In the genomic region with DNA sequence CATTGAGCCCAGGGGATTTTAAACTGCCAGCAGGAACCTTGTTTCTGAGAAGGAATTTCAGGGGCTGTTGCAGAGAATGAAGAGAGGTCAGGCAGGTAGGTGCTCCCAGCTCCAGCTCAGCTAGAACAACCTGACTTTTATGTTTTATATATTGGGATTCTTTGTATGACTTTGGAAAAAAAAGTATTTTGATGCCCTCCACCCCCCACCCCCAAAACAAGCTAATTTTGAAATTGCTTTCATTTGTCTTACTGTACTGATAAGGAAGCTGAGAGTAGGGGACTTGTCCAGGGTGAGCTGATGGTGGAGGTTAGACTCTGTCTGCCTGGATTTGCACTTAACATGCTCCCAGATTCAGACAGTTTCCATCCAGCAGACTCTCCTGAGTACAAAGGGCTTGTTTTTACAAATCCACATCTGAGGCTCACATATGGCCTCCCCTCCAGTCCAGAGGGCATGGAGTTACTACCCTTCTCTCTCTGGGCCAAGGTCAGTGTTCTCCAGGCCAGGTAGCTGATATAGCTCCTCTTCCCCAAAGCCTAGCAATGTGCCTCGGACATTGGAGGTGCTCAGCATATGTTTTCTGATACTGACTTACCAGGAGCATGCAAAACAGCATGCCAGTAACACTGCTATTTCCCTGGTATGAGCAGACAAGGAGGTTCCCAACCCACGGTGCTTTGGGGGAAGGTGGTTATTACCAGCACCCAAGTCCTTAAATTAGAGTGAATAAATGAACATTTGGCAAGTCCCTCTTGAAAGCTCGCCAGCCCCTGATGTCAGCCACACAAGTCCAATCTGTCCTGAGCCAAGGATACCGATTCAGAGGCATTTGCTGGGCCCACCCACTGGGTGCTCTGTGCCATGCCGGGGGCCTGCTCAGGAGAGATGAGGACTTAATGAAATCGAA, we compare ENCODE assay signal across 16 cellular contexts. TPM values are rescaled to one million over a fixed set of nuclear protein-coding genes. Genes with fewer than 3 reads are reported as not detected.
A peak's percentile ranks its signal among the peaks of the same experiment; 100 is the strongest.
DNase-seq lines count a peak whose midpoint lies in the region; ATAC-seq and TF ChIP-seq lines count a peak whose summit lies in the region.
"Had no signal": no experiment of that assay in that cellular context is flagged by ENCODE, and none has a peak within 500 bp of the region (broad histone marks: within the 10 kb centered on the region; RNA-seq: fewer than 3 reads in every experiment).

No MANE protein-coding gene starts in this region.

- H3K27me3 ChIP-seq in adrenal gland (no peaks in the 10 kb centered on the region), liver (ENCODE audit: control insufficient read depth in 4 of 4, insufficient read depth in 4 of 4, low read length in 3 of 4) (no peaks in the 10 kb centered on the region), tibial artery (no peaks in the 10 kb centered on the region)
- H3K27me3 ChIP-seq: heart left ventricle had no signal

- H3K4me1 Mint-ChIP-seq in activated naive CD8-positive, alpha-beta T cell (ENCODE audit: low read depth): peaks cover 10% of the 10 kb centered on the region
- H3K4me1 Mint-ChIP-seq in activated naive CD8-positive, alpha-beta T cell treated with anti-CD3 and anti-CD28 coated beads, Interleukin-2, amount 50 U/mL, for 24 hours: peaks cover 16% of the 10 kb centered on the region
- H3K4me1 Mint-ChIP-seq: endodermal cell had no signal

- H3K27ac ChIP-seq in adrenal gland: peak overlapping the region in 3 of 5 donors; percentile 80 to 90 (median 86)
- peak overlapping the region; percentile 95 to 96 for H3K27ac ChIP-seq in liver (ENCODE audit: low read depth in 1 of 2, low read length in 2 of 2)
- H3K27ac ChIP-seq in tibial artery: peak overlapping the region; percentile 71 to 79
- H3K27ac ChIP-seq: left lung had no signal

- H3K9me3 ChIP-seq in adrenal gland (replicated peaks in 1 of 3) (no peaks in the 10 kb centered on the region), liver (ENCODE audit: control insufficient read depth in 4 of 4, low read length in 3 of 4) (no peaks in the 10 kb centered on the region), tibial artery (no peaks in the 10 kb centered on the region)
- H3K9me3 ChIP-seq: HAP-1, heart left ventricle, left lung had no signal

- H3K4me3 ChIP-seq in adrenal gland (no peak overlapping the region), liver (ENCODE audit: low read depth in 1 of 3, low read length in 3 of 3) (no peak overlapping the region), tibial artery (no peak overlapping the region)
- H3K4me3 ChIP-seq: HAP-1, heart left ventricle, left lung had no signal

- no peak overlapping the region for H3K27ac Mint-ChIP-seq in activated naive CD8-positive, alpha-beta T cell
- H3K27ac Mint-ChIP-seq in activated naive CD8-positive, alpha-beta T cell treated with anti-CD3 and anti-CD28 coated beads, Interleukin-2, amount 50 U/mL, for 24 hours: no peak overlapping the region
- H3K27ac Mint-ChIP-seq: endodermal cell, T-helper 17 cell had no signal

- H3K4me3 Mint-ChIP-seq in activated naive CD8-positive, alpha-beta T cell: peak overlapping the region; percentile 23
- H3K4me3 Mint-ChIP-seq in activated naive CD8-positive, alpha-beta T cell treated with anti-CD3 and anti-CD28 coated beads, Interleukin-2, amount 50 U/mL, for 24 hours: no peak overlapping the region
- H3K4me3 Mint-ChIP-seq: endodermal cell, T-helper 17 cell had no signal

- TF ChIP-seq CTCF in adrenal gland (IDR thresholded peaks at IDR 0.05): no peak
- TF ChIP-seq CTCF in liver (IDR thresholded peaks at IDR 0.05; ENCODE audit: low read depth, low read length, missing input control): no peak
- no peak for TF ChIP-seq CTCF in tibial artery (IDR thresholded peaks at IDR 0.05)

- no peak for TF ChIP-seq POLR2A in adrenal gland (IDR thresholded peaks at IDR 0.05)

- intact Hi-C loops in adrenal gland (cut with DNase I) (no loop called here), tibial artery (cut with DNase I; ENCODE audit: low total_unique reads) (loop anchor here (5.0 kb wide), 1 partner anchor 33 kb away; a partner anchor contains a TSS)

- peak; percentile 29 to 47 for TF ChIP-seq RAD21 in liver (IDR thresholded peaks at IDR 0.05)

- peaks cover 15 to 21% of the 10 kb centered on the region in 2 donors for H3K4me1 ChIP-seq in adrenal gland (replicated peaks in 1 of 2)
- peaks cover 3 to 36% (median 30%) of the 10 kb centered on the region in 4 donors for H3K4me1 ChIP-seq in liver (ENCODE audit: control insufficient read depth in 4 of 4, insufficient read depth in 4 of 4, low read length in 3 of 4)
- H3K4me1 ChIP-seq in tibial artery: peaks cover 0 to 27% (median 17%) of the 10 kb centered on the region in 4 donors
- H3K4me1 ChIP-seq: HAP-1 had no signal

- no peaks in the 10 kb centered on the region for H3K27me3 Mint-ChIP-seq in activated naive CD8-positive, alpha-beta T cell
- peaks cover 2% of the 10 kb centered on the region for H3K27me3 Mint-ChIP-seq in activated naive CD8-positive, alpha-beta T cell treated with anti-CD3 and anti-CD28 coated beads, Interleukin-2, amount 50 U/mL, for 24 hours
- H3K27me3 Mint-ChIP-seq: T-helper 17 cell had no signal

- whole genome bisulfite sequencing in adrenal gland, 4 donors: 73 to 77% (median 76%) methylated on average over 5 to 6 of the region's 6 CpGs
- WGBS in liver: 36% methylated on average over 6 of the region's 6 CpGs

- H3K36me3 ChIP-seq in adrenal gland (replicated peaks in 1 of 2) (no peaks in the 10 kb centered on the region), liver (ENCODE audit: control insufficient read depth in 4 of 4, insufficient read depth in 3 of 4, low read depth in 1 of 4, low read length in 3 of 4) (no peaks in the 10 kb centered on the region), tibial artery (no peaks in the 10 kb centered on the region)
- H3K36me3 ChIP-seq: HAP-1, heart left ventricle, left lung had no signal

- H3K36me3 Mint-ChIP-seq in activated naive CD8-positive, alpha-beta T cell: no peaks in the 10 kb centered on the region
- no peaks in the 10 kb centered on the region for H3K36me3 Mint-ChIP-seq in activated naive CD8-positive, alpha-beta T cell treated with anti-CD3 and anti-CD28 coated beads, Interleukin-2, amount 50 U/mL, for 24 hours (ENCODE audit: low read depth)

- no peak for DNase-seq in activated naive CD8-positive, alpha-beta T cell treated with anti-CD3 and anti-CD28 coated beads, Interleukin-2, amount 50 U/mL, for 24 hours
- DNase-seq in adrenal gland (peak in 1 of 7 donors; percentile 36), tibial artery (no peak)
- DNase-seq: activated CD4-positive, alpha-beta T cell treated with anti-CD3 and anti-CD28 coated beads, Interleukin-2, amount 50 U/mL, for 1 hour; activated T-cell treated with anti-CD3 and anti-CD28 coated beads, Interleukin-2, amount 50 U/mL, for 48 hours; endodermal cell; left lung; NCI-H2227 treated with DMSO at 0.1 percent for 48 hours; T-helper 17 cell had no signal

- H3K9me3 Mint-ChIP-seq in activated naive CD8-positive, alpha-beta T cell (ENCODE audit: low read depth): no peaks in the 10 kb centered on the region
- no peaks in the 10 kb centered on the region for H3K9me3 Mint-ChIP-seq in activated naive CD8-positive, alpha-beta T cell treated with anti-CD3 and anti-CD28 coated beads, Interleukin-2, amount 50 U/mL, for 24 hours
- H3K9me3 Mint-ChIP-seq: endodermal cell had no signal

- no peak overlapping the region for H3K9ac ChIP-seq in liver (ENCODE audit: low read depth in 1 of 2, low read length in 2 of 2)

- no peak for ATAC-seq in activated naive CD8-positive, alpha-beta T cell treated with anti-CD3 and anti-CD28 coated beads, Interleukin-2, amount 50 U/mL, for 24 hours
- ATAC-seq in HG02938 (IDR thresholded peaks at IDR 0.05; ENCODE audit: unreplicated experiment): no peak
- no peak for ATAC-seq in GM19324 (IDR thresholded peaks at IDR 0.05; ENCODE audit: low FRiP score, unreplicated experiment)
- no peak for ATAC-seq in GM18519 (IDR thresholded peaks at IDR 0.05; ENCODE audit: low FRiP score, unreplicated experiment)
- ATAC-seq: T-helper 17 cell had no signal

TF ChIP-seq in liver, 16 proteins besides CTCF, POLR2A, EP300 and RAD21 (continues in another document):
- TF ChIP-seq EGR1 (IDR thresholded peaks at IDR 0.05; ENCODE audit: low read depth in 2 of 2) (peak; percentile 22 to 66), HNF4A (conservative IDR thresholded peaks at IDR 0.05) (peak; percentile 98), NR2F2 (IDR thresholded peaks at IDR 0.05) (peak; percentile 71)
- TF ChIP-seq, protein P1, sequence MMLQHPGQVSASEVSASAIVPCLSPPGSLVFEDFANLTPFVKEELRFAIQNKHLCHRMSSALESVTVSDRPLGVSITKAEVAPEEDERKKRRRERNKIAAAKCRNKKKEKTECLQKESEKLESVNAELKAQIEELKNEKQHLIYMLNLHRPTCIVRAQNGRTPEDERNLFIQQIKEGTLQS (IDR thresholded peaks at IDR 0.05): no peak

RNA-seq across cellular contexts. Expression of a gene that starts 11.3 kb away (rescaled TPM):
- total RNA-seq in adrenal gland (1 to 10 TPM in 5 of 8 donors, under 1 TPM in 1, not detected in 2; 0.57 to 2.5 (median 2.0) TPM), liver (1 to 10 TPM in 1 of 2 donors, under 1 TPM in 1; 0.09 to 1.2 TPM)
- polyA plus RNA-seq in adrenal gland (1 to 10 TPM in 2 of 3 donors, under 1 TPM in 1; 0.71 to 5.3 (median 1.2) TPM), liver (under 1 TPM; 0.19 to 0.82 TPM)

RNA-seq across cellular contexts. Expression of a gene that starts 14.1 kb away (rescaled TPM):
- total RNA-seq in adrenal gland (10 to 100 TPM; 26.1 to 78.8 (median 39.2) TPM), liver (10 to 100 TPM; 23.9 to 84.8 TPM)
- polyA plus RNA-seq in adrenal gland (10 to 100 TPM; 11.1 to 46.3 (median 24.3) TPM), liver (10 to 100 TPM; 74.0 to 93.9 TPM)

RNA-seq across cellular contexts. Expression of a gene that starts 34.3 kb away (rescaled TPM):
- 10 to 100 TPM; 25.0 to 99.5 (median 51.0) TPM for total RNA-seq in adrenal gland
- polyA plus RNA-seq in adrenal gland: 100 to 1,000 TPM in 2 of 3 donors, 10 to 100 TPM in 1; 48.4 to 225 (median 152) TPM
- total RNA-seq in liver: 10 to 100 TPM; 11.4 to 19.8 TPM
- polyA plus RNA-seq in liver: 10 to 100 TPM; 14.9 to 22.1 TPM

RNA-seq across cellular contexts. Expression of a gene that starts 41.6 kb away (rescaled TPM):
- total RNA-seq in adrenal gland: 10 to 100 TPM in 6 of 8 donors, 1 to 10 TPM in 2; 6.0 to 23.0 (median 12.8) TPM
- 10 to 100 TPM in 2 of 3 donors, 1 to 10 TPM in 1; 8.7 to 40.1 (median 19.1) TPM for polyA plus RNA-seq in adrenal gland
- total RNA-seq in liver: 1 to 10 TPM; 3.6 to 3.8 TPM
- polyA plus RNA-seq in liver: 1 to 10 TPM; 2.7 to 4.9 TPM

RNA-seq across cellular contexts. Expression of a gene that starts 50.2 kb away (rescaled TPM):
- total RNA-seq in adrenal gland (100 to 1,000 TPM in 1 of 8 donors, 10 to 100 TPM in 7; 25.6 to 101 (median 88.5) TPM), liver (10 to 100 TPM; 26.6 to 39.1 TPM)
- polyA plus RNA-seq in adrenal gland (10 to 100 TPM; 19.5 to 60.5 (median 45.8) TPM), liver (10 to 100 TPM; 28.8 to 34.1 TPM)
